26 cellular contexts compared by ENCODE assay signal in the genomic region with DNA sequence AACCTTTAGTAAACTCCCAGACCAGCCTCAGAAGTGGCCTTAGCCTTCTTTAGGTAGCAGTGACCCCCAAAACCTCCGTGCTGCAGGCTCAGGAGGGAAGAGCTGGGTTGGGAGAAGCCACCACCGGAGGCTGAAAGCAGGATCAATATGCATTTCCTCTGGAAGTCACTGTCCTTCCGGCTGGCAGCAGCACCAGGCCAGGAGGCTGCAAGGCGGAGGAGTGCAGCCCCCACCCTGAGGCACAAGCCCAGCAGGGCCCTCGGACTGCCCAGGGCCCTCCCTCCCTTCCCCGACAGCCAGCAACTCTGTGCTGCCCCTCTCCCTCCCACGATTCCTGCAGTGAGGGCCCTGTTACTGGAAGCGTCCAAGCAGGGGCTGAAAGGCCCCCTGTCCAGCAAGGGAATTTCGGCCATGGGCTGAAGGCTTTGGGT. TPM values are rescaled to one million over a fixed set of nuclear protein-coding genes. Genes with fewer than 3 reads are reported as not detected.
A peak's percentile ranks its signal among the peaks of the same experiment; 100 is the strongest.
DNase-seq lines count a peak whose midpoint lies in the region; TF ChIP-seq lines count a peak whose summit lies in the region.
"Had no signal": no experiment of that assay in that cellular context is flagged by ENCODE, and none has a peak within 500 bp of the region (broad histone marks: within the 10 kb centered on the region; RNA-seq: fewer than 3 reads in every experiment).

No MANE protein-coding gene starts in this region.

- no peaks in the 10 kb centered on the region for H3K9me3 Mint-ChIP-seq in H9
- H3K9me3 Mint-ChIP-seq in endothelial cell (ENCODE audit: unreplicated experiment) = no peaks in the 10 kb centered on the region
- H3K9me3 Mint-ChIP-seq: activated naive CD4-positive, alpha-beta T cell treated with anti-CD3 and anti-CD28 coated beads, Interleukin-2, amount 50 U/mL, for 72 hours; central memory CD8-positive, alpha-beta T cell; HFFc6 had no signal

- H2BK5ac ChIP-seq in H9 (ENCODE audit: insufficient read length, low read length) (no peak overlapping the region), neuronal stem cell (ENCODE audit: low read length) (peak overlapping the region; percentile 47)

- H2BK12ac ChIP-seq in H9 (ENCODE audit: insufficient read length, low read depth, low read length) = no peak overlapping the region
- H2BK12ac ChIP-seq in neuronal stem cell (ENCODE audit: low read length) = peak overlapping the region; percentile 35

- DNase-seq in 8988T = peak; percentile 32
- peak; percentile 53 for DNase-seq in H9
- DNase-seq in endothelial cell (ENCODE audit: low spot score) = peak; percentile 45
- no peak for DNase-seq in neuronal stem cell (ENCODE audit: low spot score)
- DNase-seq in GM19240 (ENCODE audit: insufficient read length, low spot score) = no peak
- no peak for DNase-seq in SIG-M5 treated with dmso at 0.1 percent for 504 hours (lab: John Stamatoyannopoulos, UW; ENCODE audit: unreplicated experiment)
- DNase-seq in NCI-H2029 (lab: John Stamatoyannopoulos, UW) = no peak
- DNase-seq in H4 (ENCODE audit: low spot score) = no peak
- DNase-seq: ACHN; activated CD4-positive, alpha-beta T cell treated with anti-CD3 and anti-CD28 coated beads for 48 hours; heart right ventricle; HFFc6; lower lobe of right lung; NCI-H187; NCI-H774; occipital lobe; PC-9; SHP77 treated with DMSO at 0.1 percent for 48 hours; stimulated activated CD4-positive, alpha-beta T cell treated with anti-CD3 and anti-CD28 coated beads, Interleukin-15, amount 100 ng/mL, for 24 hours; stimulated activated CD8-positive, alpha-beta memory T cell treated with anti-CD3 and anti-CD28 coated beads, Interleukin-4, amount 100 ng/mL, for 48 hours; trophoblast cell had no signal

- H3K27ac Mint-ChIP-seq in H9 (peak overlapping the region in 1 of 3 experiments; percentile 72; a peak in 1 of 7 replicates), endothelial cell (ENCODE audit: unreplicated experiment) (peak overlapping the region; percentile 87)
- H3K27ac Mint-ChIP-seq: activated naive CD4-positive, alpha-beta T cell treated with anti-CD3 and anti-CD28 coated beads, Interleukin-2, amount 50 U/mL, for 72 hours; HFFc6 had no signal

- no peaks in the 10 kb centered on the region for H4K20me1 ChIP-seq in H9 (ENCODE audit: control insufficient read depth, insufficient read depth, insufficient read length)

- H2BK120ac ChIP-seq in H9 (ENCODE audit: low read depth, low read length, poor library complexity, severe bottlenecking) = no peak overlapping the region
- no peak overlapping the region for H2BK120ac ChIP-seq in neuronal stem cell (ENCODE audit: low read depth, low read length)

- peak overlapping the region in 1 of 2 experiments; percentile 68; a peak in 2 of 5 replicates for H3K4me3 Mint-ChIP-seq in H9
- no peak overlapping the region for H3K4me3 Mint-ChIP-seq in endothelial cell (ENCODE audit: unreplicated experiment)
- H3K4me3 Mint-ChIP-seq: central memory CD8-positive, alpha-beta T cell; HFFc6 had no signal

- H3K27ac ChIP-seq in H9 (ENCODE audit: insufficient read length, low read depth, low read length) (no peak overlapping the region), neuronal stem cell (replicated peaks; ENCODE audit: low read length) (no peak overlapping the region)
- H3K27ac ChIP-seq: ascending aorta, heart right ventricle, lower lobe of right lung, PC-9 had no signal

- H3K27me3 ChIP-seq in H9 (ENCODE audit: insufficient read depth, low read length) (peaks cover 10% of the 10 kb centered on the region; the same call in 1 of the 2 replicates), neuronal stem cell (ENCODE audit: control insufficient read depth in 3 of 3, insufficient read depth in 3 of 3, low read depth in 1 of 3, low read length in 3 of 3) (peaks cover 0 to 13% (median 7%) of the 10 kb centered on the region in 3 experiments)
- H3K27me3 ChIP-seq: ascending aorta, dorsolateral prefrontal cortex had no signal

- TF ChIP-seq CTCF in H9 (conservative IDR thresholded peaks at IDR 0.05) (no peak), endothelial cell (IDR thresholded peaks at IDR 0.05; ENCODE audit: unreplicated experiment) (no peak)

- H3K18ac ChIP-seq in H9 (ENCODE audit: insufficient read length, low read depth, low read length) (peak overlapping the region; percentile 11), neuronal stem cell (ENCODE audit: low read length) (peak overlapping the region; percentile 6)

- H2BK15ac ChIP-seq in H9 (ENCODE audit: low read depth, low read length) (no peak overlapping the region), neuronal stem cell (ENCODE audit: low read length) (peak overlapping the region; percentile 61)

- H3K23ac ChIP-seq in H9 (ENCODE audit: insufficient read length, low read depth, low read length) (no peak overlapping the region), neuronal stem cell (ENCODE audit: low read depth, low read length, poor library complexity) (no peak overlapping the region)

- H4K91ac ChIP-seq in H9 (ENCODE audit: insufficient read length, low read depth, low read length) (no peak overlapping the region), neuronal stem cell (ENCODE audit: low read depth, low read length, poor library complexity) (no peak overlapping the region)

- H3K79me1 ChIP-seq in H9 (ENCODE audit: insufficient read depth, low read depth, low read length, poor library complexity, severe bottlenecking) (no peaks in the 10 kb centered on the region), neuronal stem cell (ENCODE audit: low read depth, low read length) (no peaks in the 10 kb centered on the region)

- peaks cover 4 to 10% (median 8%) of the 10 kb centered on the region in 3 experiments; a peak in 6 of 7 replicates for H3K36me3 Mint-ChIP-seq in H9 (ENCODE audit: insufficient read depth in 1 of 3, low read depth in 3 of 3)
- H3K36me3 Mint-ChIP-seq in endothelial cell (ENCODE audit: low read depth, unreplicated experiment) = peaks cover 5% of the 10 kb centered on the region
- H3K36me3 Mint-ChIP-seq: activated naive CD4-positive, alpha-beta T cell treated with anti-CD3 and anti-CD28 coated beads, Interleukin-2, amount 50 U/mL, for 72 hours had no signal

- H2BK20ac ChIP-seq in H9 (ENCODE audit: low read depth, low read length, poor library complexity, severe bottlenecking) = no peak overlapping the region

- no peak overlapping the region for H3K4me2 ChIP-seq in H9 (ENCODE audit: insufficient read depth, insufficient read length, low read length)
- no peak overlapping the region for H3K4me2 ChIP-seq in neuronal stem cell (ENCODE audit: insufficient read depth, low read length, poor library complexity, severe bottlenecking)
- H3K4me2 ChIP-seq: PC-9 had no signal

- 0 out of 2 replicates have a peak overlapping the region, but pooled peaks have one; percentile 73 for H3K14ac ChIP-seq in H9 (ENCODE audit: insufficient read depth, low read length)
- H3K14ac ChIP-seq in neuronal stem cell (ENCODE audit: low read length) = no peak overlapping the region

- H2AFZ ChIP-seq in H9 (ENCODE audit: low read length) (no peak overlapping the region), neuronal stem cell (ENCODE audit: low read length) (peak overlapping the region; percentile 93)
- H2AFZ ChIP-seq: PC-9 had no signal

- peaks cover 34% of the 10 kb centered on the region for H3K27me3 Mint-ChIP-seq in H9 (ENCODE audit: low read depth)
- peaks cover 22% of the 10 kb centered on the region for H3K27me3 Mint-ChIP-seq in endothelial cell (ENCODE audit: unreplicated experiment)

- H3K79me2 ChIP-seq in H9 (ENCODE audit: insufficient read depth, low read length) = no peaks in the 10 kb centered on the region

- no peak overlapping the region for H3T11ph ChIP-seq in H9 (ENCODE audit: low read length)

- WGBS in H9 (ENCODE audit: extremely low coverage, insufficient read length, low lambda C conversion rate) = no CpG with 5 or more reads among the region's 9 CpGs
- WGBS in neuronal stem cell (ENCODE audit: extremely low coverage in 2 of 2, insufficient read length in 2 of 2, insufficient replicate concordance in 1 of 2), 2 donors = no CpG with 5 or more reads among the region's 9 CpGs

- no peaks in the 10 kb centered on the region for H3K23me2 ChIP-seq in H9 (ENCODE audit: insufficient read length, low read depth, low read length, poor library complexity, severe bottlenecking)

- H3K9me3 ChIP-seq in H9 (ENCODE audit: control insufficient read depth, low read depth, low read length) = no peaks in the 10 kb centered on the region
- H3K9me3 ChIP-seq in neuronal stem cell (replicated peaks in 1 of 2; ENCODE audit: control insufficient read depth in 2 of 2, insufficient read depth in 1 of 2, low read depth in 1 of 2, low read length in 2 of 2) = no peaks in the 10 kb centered on the region
- H3K9me3 ChIP-seq: ascending aorta, heart right ventricle, lower lobe of right lung had no signal

- no peak overlapping the region for H4K5ac ChIP-seq in H9 (ENCODE audit: insufficient read length, low read depth, low read length)

- no peak overlapping the region for H2AK5ac ChIP-seq in H9 (ENCODE audit: insufficient read length, low read length)
- peak overlapping the region; percentile 23 for H2AK5ac ChIP-seq in neuronal stem cell (ENCODE audit: low read depth, low read length)

- H3K4me1 Mint-ChIP-seq in H9 (peaks cover 34 to 51% of the 10 kb centered on the region in 2 experiments), endothelial cell (ENCODE audit: unreplicated experiment) (peaks cover 45% of the 10 kb centered on the region)

- no peak overlapping the region for H3K4ac ChIP-seq in H9 (ENCODE audit: low read depth, low read length)
- H3K4ac ChIP-seq in neuronal stem cell (ENCODE audit: low read length) = no peak overlapping the region

- no peak overlapping the region for H3K56ac ChIP-seq in H9 (ENCODE audit: insufficient read length, low read depth, low read length)

- H3K36me3 ChIP-seq in neuronal stem cell (replicated peaks in 1 of 2; ENCODE audit: control insufficient read depth in 2 of 2, insufficient read depth in 2 of 2, low read length in 2 of 2) = no peaks in the 10 kb centered on the region

- H4K8ac ChIP-seq in H9 (replicated peaks; ENCODE audit: insufficient read length, low read depth, low read length) (no peak overlapping the region), neuronal stem cell (ENCODE audit: low read depth, low read length) (no peak overlapping the region)

- H3K9ac ChIP-seq in H9 (ENCODE audit: extremely low read depth, insufficient read length, low read length) = no peak overlapping the region
- H3K9ac ChIP-seq in neuronal stem cell (ENCODE audit: low read depth, low read length, poor library complexity) = no peak overlapping the region

- H3K4me3 ChIP-seq in neuronal stem cell (ENCODE audit: low read length in 2 of 2) = peak overlapping the region in 1 of 2 donors; percentile 14
- H3K4me3 ChIP-seq: ascending aorta, dorsolateral prefrontal cortex, heart right ventricle, lower lobe of right lung, PC-9 had no signal

- H3K4me1 ChIP-seq in H9 (ENCODE audit: insufficient read depth, low read length) = peaks cover 10% of the 10 kb centered on the region
- peaks cover 25 to 43% of the 10 kb centered on the region in 2 donors for H3K4me1 ChIP-seq in neuronal stem cell (ENCODE audit: control insufficient read depth in 2 of 2, insufficient read depth in 1 of 2, low read depth in 1 of 2, low read length in 2 of 2)

RNA-seq across cellular contexts. Expression of gene NRXN2, which starts 3.2 kb away (rescaled TPM):
- total RNA-seq in H9 (2021) = 3.9 and 4.8 TPM in 2 replicates
- 11.5 TPM for total RNA-seq in endothelial cell (ENCODE audit: unreplicated experiment)
- 33.3 TPM for polyA plus RNA-seq in neuronal stem cell (2013, experiment 1 of 2)
- 33.6 TPM for polyA plus RNA-seq in neuronal stem cell (2013, experiment 2 of 2)
- 0.17 and 0.35 TPM in 2 replicates for total RNA-seq in H4 (2014; rRNA removed; shearing (Covaris generic))
- total RNA-seq: epithelial cell of proximal tubule, PC-9 had no signal

RNA-seq across cellular contexts. Expression of gene RASGRP2, which starts 17.7 kb away (rescaled TPM):
- total RNA-seq in H9 (2021) (24.0 and 26.9 TPM in 2 replicates), endothelial cell (ENCODE audit: unreplicated experiment) (139 TPM)
- 1.3 TPM for polyA plus RNA-seq in neuronal stem cell (2013, experiment 1 of 2)
- polyA plus RNA-seq in neuronal stem cell (2013, experiment 2 of 2) = 1.4 TPM
- not detected in 2 replicates for total RNA-seq in H4 (2014; rRNA removed; shearing (Covaris generic))
- total RNA-seq: epithelial cell of proximal tubule had no signal

RNA-seq across cellular contexts. Expression of gene PYGM, which starts 33.5 kb away (rescaled TPM):
- total RNA-seq in H9 (2021) (3.6 TPM in 2 replicates), endothelial cell (ENCODE audit: unreplicated experiment) (0.26 TPM)
- 1.3 TPM for polyA plus RNA-seq in neuronal stem cell (2013, experiment 1 of 2)
- 1.3 TPM for polyA plus RNA-seq in neuronal stem cell (2013, experiment 2 of 2)
- total RNA-seq in H4 (2014; rRNA removed; shearing (Covaris generic)) = 0.25 TPM in 1 of 2 replicates, not detected in the other
- total RNA-seq: epithelial cell of proximal tubule had no signal

RNA-seq across cellular contexts. Expression of gene SF1, which starts 52.1 kb away (rescaled TPM):
- total RNA-seq in H9 (2021) (514 and 528 TPM in 2 replicates), endothelial cell (ENCODE audit: unreplicated experiment) (322 TPM)
- polyA plus RNA-seq in neuronal stem cell (2013, experiment 1 of 2) = 214 TPM
- 215 TPM for polyA plus RNA-seq in neuronal stem cell (2013, experiment 2 of 2)
- total RNA-seq in H4 (2014; rRNA removed; shearing (Covaris generic)) = 79.6 and 94.1 TPM in 2 replicates

Comparison
In these comparisons a context has a peak if more than half of its experiments do, and no peak if none do; other contexts are left out.
1. DNase-seq: peak in 8988T (single experiment), H9 (single experiment) and endothelial cell (single experiment); none in neuronal stem cell (single experiment), GM19240 (single experiment), SIG-M5 treated with dmso at 0.1 percent for 504 hours (single experiment), NCI-H2029 (single experiment) and H4 (single experiment).
2. RNA of gene RASGRP2, which starts 17.7 kb away (total RNA-seq): 139 TPM in endothelial cell (single experiment) and 24.0 to 26.9 TPM in H9; not detected in H4; every median in the first group is over 10 times any median in the second.